ENCODE assay signal across 8 cellular contexts in the genomic region with DNA sequence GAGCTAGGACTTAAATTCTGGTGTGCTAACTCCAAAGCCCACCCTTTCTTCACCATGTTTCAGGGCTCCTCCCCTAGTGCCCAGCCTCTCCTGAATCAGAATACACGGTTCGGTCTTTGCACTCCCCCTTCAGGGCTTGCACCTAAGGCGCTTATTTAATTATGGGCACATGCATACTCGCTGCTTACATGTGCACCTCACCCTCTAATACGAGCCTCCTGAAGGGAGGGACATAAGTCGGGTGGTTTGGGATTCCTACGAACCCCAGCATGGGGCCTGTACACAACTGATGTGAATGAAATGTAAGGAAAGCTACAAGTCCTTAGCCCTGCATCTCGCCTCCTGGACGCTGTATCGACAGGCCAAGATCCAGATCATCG. TPM values are rescaled to one million over a fixed set of nuclear protein-coding genes. Genes with fewer than 3 reads are reported as not detected.
DNase-seq lines count a peak whose midpoint lies in the region; ATAC-seq and TF ChIP-seq lines count a peak whose summit lies in the region.

No MANE protein-coding gene starts in this region.

- no peak for TF ChIP-seq CTCF in omental fat pad (IDR thresholded peaks at IDR 0.05)

- H3K4me3 Mint-ChIP-seq in T-helper 2 cell treated with Interferon-gamma antibody and Interleukin-4, amounts not matched to agents 5 μg/mL and 100 μg/mL, for 36 hours, result peak overlapping the region; percentile 87

- H3K36me3 Mint-ChIP-seq in T-helper 2 cell treated with Interferon-gamma antibody and Interleukin-4, amounts not matched to agents 5 μg/mL and 100 μg/mL, for 36 hours (ENCODE audit: low read depth), result no peaks in the 10 kb centered on the region

- H3K9me3 Mint-ChIP-seq in T-helper 2 cell treated with Interferon-gamma antibody and Interleukin-4, amounts not matched to agents 5 μg/mL and 100 μg/mL, for 36 hours, result no peaks in the 10 kb centered on the region

- H3K4me1 Mint-ChIP-seq in T-helper 2 cell treated with Interferon-gamma antibody and Interleukin-4, amounts not matched to agents 5 μg/mL and 100 μg/mL, for 36 hours (ENCODE audit: low read depth), result peaks cover 20% of the 10 kb centered on the region

- H3K27me3 Mint-ChIP-seq in T-helper 2 cell treated with Interferon-gamma antibody and Interleukin-4, amounts not matched to agents 5 μg/mL and 100 μg/mL, for 36 hours (ENCODE audit: low read depth), result peaks cover 10% of the 10 kb centered on the region

- ATAC-seq in HG03039 (IDR thresholded peaks at IDR 0.05; ENCODE audit: unreplicated experiment) (peak; percentile 3), omental fat pad (ENCODE audit: low FRiP score) (peak; percentile 26), HG03520 (IDR thresholded peaks at IDR 0.05; ENCODE audit: unreplicated experiment) (no peak), HG02588 (IDR thresholded peaks at IDR 0.05; ENCODE audit: unreplicated experiment) (no peak)

- peak overlapping the region; percentile 91 for H3K27ac Mint-ChIP-seq in T-helper 2 cell treated with Interferon-gamma antibody and Interleukin-4, amounts not matched to agents 5 μg/mL and 100 μg/mL, for 36 hours

- DNase-seq in EL (peak; percentile 23), fibroblast of peridontal ligament (ENCODE audit: extremely low read depth) (peak; percentile 36), omental fat pad (ENCODE audit: low spot score) (no peak), superior temporal gyrus (ENCODE audit: extremely low spot score) (no peak)
- DNase-seq in T-helper 2 cell treated with Interferon-gamma antibody and Interleukin-4, amounts not matched to agents 5 μg/mL and 100 μg/mL, for 36 hours (ENCODE audit: low spot score), result no peak

RNA-seq across cellular contexts. Expression of gene IFT172, which starts 0.4 kb away (rescaled TPM):
- 10 to 100 TPM; 13.6 to 40.5 (median 32.4) TPM for total RNA-seq in omental fat pad

RNA-seq across cellular contexts. Expression of gene FNDC4, which starts 5.9 kb away (rescaled TPM):
- total RNA-seq in omental fat pad, result 10 to 100 TPM; 24.0 to 82.0 (median 52.2) TPM

RNA-seq across cellular contexts. Expression of gene GCKR, which starts 7.5 kb away (rescaled TPM):
- total RNA-seq in omental fat pad, result 1 to 10 TPM in 3 of 4 donors, under 1 TPM in 1; 0.56 to 1.7 (median 1.4) TPM

RNA-seq across cellular contexts. Expression of gene KRTCAP3, which starts 46.9 kb away (rescaled TPM):
- 1 to 10 TPM in 2 of 4 donors, under 1 TPM in 1, not detected in 1; 0.75 to 1.8 (median 1.3) TPM for total RNA-seq in omental fat pad

Comparison
In these comparisons a context has a peak if more than half of its experiments do, and no peak if none do; other contexts are left out.
1. DNase-seq: peak in EL (single experiment) and fibroblast of peridontal ligament (single experiment); none in T-helper 2 cell treated with Interferon-gamma antibody and Interleukin-4, amounts not matched to agents 5 μg/mL and 100 μg/mL, for 36 hours (single experiment), omental fat pad (single experiment) and superior temporal gyrus (single experiment).
2. ATAC-seq: peak in HG03039 (single experiment) and omental fat pad (single experiment); none in HG03520 (single experiment) and HG02588 (single experiment).